8 cellular contexts compared by ENCODE assay signal in the genomic region with DNA sequence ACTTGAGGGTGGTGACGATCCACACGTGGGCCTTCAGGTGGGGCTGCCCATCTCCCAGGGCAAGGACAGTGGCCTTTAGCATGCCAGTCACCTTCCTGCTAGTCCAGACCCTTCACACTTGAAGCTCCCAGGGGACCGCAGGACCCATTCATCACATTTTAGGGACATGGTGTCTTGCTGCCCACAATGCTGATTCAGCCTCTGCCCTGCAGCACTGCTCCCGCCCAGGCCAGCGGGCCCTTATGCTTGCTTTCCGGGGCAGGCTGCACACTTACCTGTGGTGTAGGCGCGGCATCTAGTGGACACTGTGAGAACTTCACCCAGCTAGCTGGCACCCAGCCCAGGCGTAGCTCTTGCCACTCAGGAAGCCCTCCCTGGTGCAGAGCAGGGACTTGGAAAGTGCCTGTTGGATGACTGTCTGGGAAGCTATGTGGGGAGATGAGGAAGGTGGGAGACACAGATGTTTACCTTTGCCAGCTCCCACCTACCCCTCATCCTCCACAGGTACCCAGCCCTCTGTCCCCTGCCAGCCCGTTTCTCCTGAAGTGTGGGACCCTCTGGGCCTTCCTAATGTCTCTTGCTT. TPM values are rescaled to one million over a fixed set of nuclear protein-coding genes. Genes with fewer than 3 reads are reported as not detected.
A peak's percentile ranks its signal among the peaks of the same experiment; 100 is the strongest.
DNase-seq lines count a peak whose midpoint lies in the region; ATAC-seq and TF ChIP-seq lines count a peak whose summit lies in the region.

No MANE protein-coding gene starts in this region.

- H2AFZ ChIP-seq in neural progenitor cell (replicated peaks) = no peak overlapping the region

- TF ChIP-seq CTCF in fibroblast of the aortic adventitia (IDR thresholded peaks at IDR 0.05; ENCODE audit: insufficient read depth, low read length) (peak; percentile 94), neural progenitor cell (IDR thresholded peaks at IDR 0.05) (peak; percentile 89)

- H3K4me1 ChIP-seq in neural progenitor cell = peaks cover 10% of the 10 kb centered on the region

- no peaks in the 10 kb centered on the region for H3K9me3 ChIP-seq in neural progenitor cell (ENCODE audit: low read depth)

- H3K4me3 ChIP-seq in fibroblast of the aortic adventitia (ENCODE audit: low read depth, low read length) = no peak overlapping the region
- no peak overlapping the region for H3K4me3 ChIP-seq in neural progenitor cell

- no peaks in the 10 kb centered on the region for H3K9me3 Mint-ChIP-seq in activated T-helper 1 cell treated with anti-CD3 and anti-CD28 coated beads, Interleukin-12 subunit alpha, Interleukin-12 subunit beta, Interleukin-2, Interleukin-4 antibody, amounts not matched to agents 30 ng/mL and 10 ng/mL and 1 ng/mL, durations not matched to agents 14 hours and 24 hours and 36 hours
- H3K9me3 Mint-ChIP-seq in neural progenitor cell = no peaks in the 10 kb centered on the region
- no peaks in the 10 kb centered on the region for H3K9me3 Mint-ChIP-seq in stimulated activated naive CD8-positive, alpha-beta T cell treated with anti-CD3 and anti-CD28 coated beads, Interleukin-15, amount 100 ng/mL, for 72 hours

- peaks cover 9% of the 10 kb centered on the region for H3F3A ChIP-seq in neural progenitor cell (ENCODE audit: low read depth)

- ATAC-seq in GM21390 (IDR thresholded peaks at IDR 0.05; ENCODE audit: unreplicated experiment) = peak; percentile 74
- ATAC-seq in stimulated activated naive CD8-positive, alpha-beta T cell treated with anti-CD3 and anti-CD28 coated beads, Interleukin-15, amount 100 ng/mL, for 72 hours = peak; percentile 90

- H3K4me1 Mint-ChIP-seq in activated T-helper 1 cell treated with anti-CD3 and anti-CD28 coated beads, Interleukin-12 subunit alpha, Interleukin-12 subunit beta, Interleukin-2, Interleukin-4 antibody, amounts not matched to agents 30 ng/mL and 10 ng/mL and 1 ng/mL, durations not matched to agents 14 hours and 24 hours and 36 hours (ENCODE audit: low read depth) = no peaks in the 10 kb centered on the region
- H3K4me1 Mint-ChIP-seq in neural progenitor cell = peaks cover 23% of the 10 kb centered on the region
- H3K4me1 Mint-ChIP-seq in stimulated activated naive CD8-positive, alpha-beta T cell treated with anti-CD3 and anti-CD28 coated beads, Interleukin-15, amount 100 ng/mL, for 72 hours = peaks cover 6% of the 10 kb centered on the region

- H3K27ac Mint-ChIP-seq in activated T-helper 1 cell treated with anti-CD3 and anti-CD28 coated beads, Interleukin-12 subunit alpha, Interleukin-12 subunit beta, Interleukin-2, Interleukin-4 antibody, amounts not matched to agents 30 ng/mL and 10 ng/mL and 1 ng/mL, durations not matched to agents 14 hours and 24 hours and 36 hours = no peak overlapping the region
- H3K27ac Mint-ChIP-seq in neural progenitor cell = no peak overlapping the region
- H3K27ac Mint-ChIP-seq in stimulated activated naive CD8-positive, alpha-beta T cell treated with anti-CD3 and anti-CD28 coated beads, Interleukin-15, amount 100 ng/mL, for 72 hours = no peak overlapping the region

- no peak overlapping the region for H3K4me3 Mint-ChIP-seq in activated T-helper 1 cell treated with anti-CD3 and anti-CD28 coated beads, Interleukin-12 subunit alpha, Interleukin-12 subunit beta, Interleukin-2, Interleukin-4 antibody, amounts not matched to agents 30 ng/mL and 10 ng/mL and 1 ng/mL, durations not matched to agents 14 hours and 24 hours and 36 hours
- H3K4me3 Mint-ChIP-seq in neural progenitor cell = no peak overlapping the region
- H3K4me3 Mint-ChIP-seq in stimulated activated naive CD8-positive, alpha-beta T cell treated with anti-CD3 and anti-CD28 coated beads, Interleukin-15, amount 100 ng/mL, for 72 hours = no peak overlapping the region

- intact Hi-C loops in activated T-helper 1 cell treated with anti-CD3 and anti-CD28 coated beads, Interleukin-12 subunit alpha, Interleukin-12 subunit beta, Interleukin-2, Interleukin-4 antibody, amounts not matched to agents 30 ng/mL and 10 ng/mL and 1 ng/mL, durations not matched to agents 14 hours and 24 hours and 36 hours (cut with micrococcal nuclease) = loop anchor here (1.0 to 2.0 kb wide), 6 partner anchors 130 to 718 kb away; no protein-coding TSS in a partner anchor

- H4K20me1 ChIP-seq in neural progenitor cell (ENCODE audit: low read depth) = peaks cover 6% of the 10 kb centered on the region

- no peak overlapping the region for H3K4me2 ChIP-seq in neural progenitor cell

- H3K27me3 Mint-ChIP-seq in activated T-helper 1 cell treated with anti-CD3 and anti-CD28 coated beads, Interleukin-12 subunit alpha, Interleukin-12 subunit beta, Interleukin-2, Interleukin-4 antibody, amounts not matched to agents 30 ng/mL and 10 ng/mL and 1 ng/mL, durations not matched to agents 14 hours and 24 hours and 36 hours (ENCODE audit: insufficient read depth) = peaks cover 5% of the 10 kb centered on the region
- H3K27me3 Mint-ChIP-seq in neural progenitor cell (ENCODE audit: insufficient read depth, low read depth) = peaks cover 3% of the 10 kb centered on the region
- H3K27me3 Mint-ChIP-seq in stimulated activated naive CD8-positive, alpha-beta T cell treated with anti-CD3 and anti-CD28 coated beads, Interleukin-15, amount 100 ng/mL, for 72 hours = no peaks in the 10 kb centered on the region

- no peak overlapping the region for H3K27ac ChIP-seq in neural progenitor cell

- H3K79me2 ChIP-seq in neural progenitor cell (ENCODE audit: low read depth) = no peaks in the 10 kb centered on the region

- H3K36me3 ChIP-seq in neural progenitor cell = no peaks in the 10 kb centered on the region

- no peaks in the 10 kb centered on the region for H3K27me3 ChIP-seq in neural progenitor cell

- DNase-seq in COLO829 (ENCODE audit: low spot score) = peak; percentile 56
- peak; percentile 76 for DNase-seq in LHCN-M2 (ENCODE audit: low read depth)
- peak; percentile 84 for DNase-seq in RPMI7951 (ENCODE audit: low read depth)
- DNase-seq in activated T-helper 1 cell treated with anti-CD3 and anti-CD28 coated beads, Interleukin-12 subunit alpha, Interleukin-12 subunit beta, Interleukin-2, Interleukin-4 antibody, amounts not matched to agents 30 ng/mL and 10 ng/mL and 1 ng/mL, durations not matched to agents 14 hours and 24 hours and 36 hours (ENCODE audit: low spot score) = peak; percentile 71
- peak; percentile 89 for DNase-seq in fibroblast of the aortic adventitia (ENCODE audit: low read depth)
- DNase-seq in neural progenitor cell (ENCODE audit: low spot score) = peak; percentile 90
- peak; percentile 77 to 80 for DNase-seq in stimulated activated naive CD8-positive, alpha-beta T cell treated with anti-CD3 and anti-CD28 coated beads, Interleukin-15, amount 100 ng/mL, for 72 hours

- H3K36me3 Mint-ChIP-seq in activated T-helper 1 cell treated with anti-CD3 and anti-CD28 coated beads, Interleukin-12 subunit alpha, Interleukin-12 subunit beta, Interleukin-2, Interleukin-4 antibody, amounts not matched to agents 30 ng/mL and 10 ng/mL and 1 ng/mL, durations not matched to agents 14 hours and 24 hours and 36 hours (ENCODE audit: low read depth) = no peaks in the 10 kb centered on the region
- H3K36me3 Mint-ChIP-seq in neural progenitor cell = no peaks in the 10 kb centered on the region

- H3K9ac ChIP-seq in neural progenitor cell = no peak overlapping the region

RNA-seq across cellular contexts. Expression of gene NR2C2, which starts 26.3 kb away (rescaled TPM):
- total RNA-seq in LHCN-M2 (2014; rRNA removed) (16.4 and 20.1 TPM in 2 replicates), fibroblast of the aortic adventitia (ENCODE audit: low replicate concordance) (13.0 and 33.8 TPM in 2 replicates), neural progenitor cell (ENCODE audit: low replicate concordance) (35.6 and 57.3 TPM in 2 replicates)
- 9.9 TPM for polyA plus RNA-seq in LHCN-M2 (2012)
- 23.7 and 30.4 TPM in 2 replicates for total RNA-seq in RPMI7951 (2014; rRNA removed; shearing (Covaris generic))
- total RNA-seq in activated T-helper 1 cell treated with anti-CD3 and anti-CD28 coated beads, Interleukin-12 subunit alpha, Interleukin-12 subunit beta, Interleukin-2, Interleukin-4 antibody, amounts not matched to agents 30 ng/mL and 10 ng/mL and 1 ng/mL, durations not matched to agents 14 hours and 24 hours and 36 hours = 50.7 and 52.7 TPM in 2 replicates
